ENCODE assay signal across 22 cellular contexts in the genomic region with DNA sequence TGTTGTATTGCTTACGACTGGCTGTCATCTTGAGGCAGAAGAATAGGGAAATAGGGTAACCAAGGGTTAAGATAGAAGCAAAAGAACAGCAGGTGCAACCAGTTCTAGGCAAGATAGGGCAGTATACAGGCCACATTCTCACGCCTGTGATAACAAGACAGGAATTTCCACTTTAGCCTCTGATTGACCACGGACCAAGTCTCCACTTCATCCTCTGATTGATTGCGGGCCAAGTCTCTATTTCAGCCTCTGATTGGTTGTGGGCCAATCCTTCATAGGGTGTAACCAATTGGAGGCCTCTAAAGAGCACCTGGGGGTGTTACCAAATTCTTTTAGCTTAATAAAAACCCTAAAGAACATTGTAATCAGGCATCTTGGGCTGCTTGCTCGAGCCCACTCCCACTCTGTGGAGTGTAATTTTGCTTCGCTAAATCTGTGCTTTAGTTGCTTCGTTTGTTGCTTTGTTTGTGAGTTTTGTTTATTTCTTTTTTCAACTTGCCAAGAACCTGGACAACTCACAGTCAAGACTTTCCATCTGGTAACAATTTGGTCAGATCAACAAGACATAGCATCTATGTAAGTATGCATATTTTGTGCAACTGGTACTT. TPM values are rescaled to one million over a fixed set of nuclear protein-coding genes. Genes with fewer than 3 reads are reported as not detected.
A peak's percentile ranks its signal among the peaks of the same experiment; 100 is the strongest.
DNase-seq lines count a peak whose midpoint lies in the region; ATAC-seq, FAIRE-seq and TF ChIP-seq lines count a peak whose summit lies in the region.
"Had no signal": no experiment of that assay in that cellular context is flagged by ENCODE, and none has a peak within 500 bp of the region (broad histone marks: within the 10 kb centered on the region; RNA-seq: fewer than 3 reads in every experiment).

No MANE protein-coding gene starts in this region.

- no peak overlapping the region for H2AFZ ChIP-seq in smooth muscle cell (ENCODE audit: low read depth)

- no peak overlapping the region for H3K27ac ChIP-seq in smooth muscle cell (ENCODE audit: low read depth)
- H3K27ac ChIP-seq: brain microvascular endothelial cell, gastrocnemius medialis, HL-60, RWPE1, sigmoid colon had no signal

- H3K27me3 ChIP-seq in smooth muscle cell (ENCODE audit: low read depth) = no peaks in the 10 kb centered on the region
- H3K27me3 ChIP-seq: brain microvascular endothelial cell, gastrocnemius medialis, sigmoid colon had no signal

- peaks cover 6% of the 10 kb centered on the region for H3K9me3 Mint-ChIP-seq in stimulated activated memory B cell treated with anti-CD40 and anti-IgM and Interleukin-4, amounts not matched to agents 10 μg/mL and 1 μg/mL and 100 μg/mL, for 72 hours
- H3K9me3 Mint-ChIP-seq: activated CD8-positive, alpha-beta T cell treated with anti-CD3 and anti-CD28 coated beads for 36 hours; activated T-cell treated with anti-CD3 and anti-CD28 coated beads, Interleukin-2, amount 50 U/mL, for 24 hours; T-cell had no signal

- H3F3A ChIP-seq in smooth muscle cell (ENCODE audit: low read depth) = no peaks in the 10 kb centered on the region

- no peaks in the 10 kb centered on the region for H3K27me3 Mint-ChIP-seq in stimulated activated memory B cell treated with anti-CD40 and anti-IgM and Interleukin-4, amounts not matched to agents 10 μg/mL and 1 μg/mL and 100 μg/mL, for 72 hours

- H3K27ac Mint-ChIP-seq in stimulated activated memory B cell treated with anti-CD40 and anti-IgM and Interleukin-4, amounts not matched to agents 10 μg/mL and 1 μg/mL and 100 μg/mL, for 72 hours = peak overlapping the region; percentile 40
- H3K27ac Mint-ChIP-seq: activated CD8-positive, alpha-beta T cell treated with anti-CD3 and anti-CD28 coated beads for 36 hours; activated naive CD8-positive, alpha-beta T cell; activated T-cell treated with anti-CD3 and anti-CD28 coated beads, Interleukin-2, amount 50 U/mL, for 24 hours; T-cell had no signal

- TF ChIP-seq POLR2A in GM12891 (IDR thresholded peaks at IDR 0.05; ENCODE audit: low read depth, low read length) = no peak

- no peaks in the 10 kb centered on the region for H3K36me3 ChIP-seq in smooth muscle cell (ENCODE audit: low read depth)
- H3K36me3 ChIP-seq: brain microvascular endothelial cell, gastrocnemius medialis, HAP-1, sigmoid colon had no signal

- H3K4me3 ChIP-seq in smooth muscle cell = no peak overlapping the region
- H3K4me3 ChIP-seq: gastrocnemius medialis, HAP-1, sigmoid colon had no signal

- no peaks in the 10 kb centered on the region for H3K9me3 ChIP-seq in smooth muscle cell (replicated peaks; ENCODE audit: low read depth)
- H3K9me3 ChIP-seq: gastrocnemius medialis, HAP-1, sigmoid colon had no signal

- FAIRE-seq in GM12891 (lab: Jason Lieb, UNC) = peak; percentile 16
- FAIRE-seq: GM18507 had no signal

- no peaks in the 10 kb centered on the region for H3K79me2 ChIP-seq in smooth muscle cell (ENCODE audit: low read depth)

- H3K4me1 ChIP-seq in smooth muscle cell (ENCODE audit: low read depth) = no peaks in the 10 kb centered on the region
- H3K4me1 ChIP-seq: gastrocnemius medialis, sigmoid colon had no signal

- no peak overlapping the region for H3K9ac ChIP-seq in smooth muscle cell (ENCODE audit: low read depth)

- DNase-seq in GM12891 (ENCODE audit: insufficient read length, low spot score) = no peak
- DNase-seq in OCI-M1 (lab: John Stamatoyannopoulos, UW) = peak; percentile 59
- peak; percentile 35 for DNase-seq in fibroblast of peridontal ligament (ENCODE audit: extremely low read depth)
- no peak for DNase-seq in stimulated activated CD4-positive, alpha-beta T cell treated with anti-CD3 and anti-CD28 coated beads, Interleukin-4, amount 100 ng/mL, for 24 hours
- no peak for DNase-seq in smooth muscle cell (lab: John Stamatoyannopoulos, UW; ENCODE audit: unreplicated experiment)
- no peak for DNase-seq in GM19238 (ENCODE audit: insufficient read length, low spot score)
- DNase-seq: activated CD8-positive, alpha-beta T cell treated with anti-CD3 and anti-CD28 coated beads for 36 hours; activated T-cell treated with anti-CD3 and anti-CD28 coated beads, Interleukin-2, amount 50 U/mL, for 24 hours; brain microvascular endothelial cell; gastrocnemius medialis; left colon; NCI-H1694 treated with DMSO at 0.1 percent for 48 hours; NCI-H226; sigmoid colon; stimulated activated CD4-positive, alpha-beta T cell treated with anti-CD3 and anti-CD28 coated beads, Interleukin-1b, Interleukin-23, amount 100 ng/mL, for 48 hours; T-cell had no signal

- no peaks in the 10 kb centered on the region for H3K36me3 Mint-ChIP-seq in stimulated activated memory B cell treated with anti-CD40 and anti-IgM and Interleukin-4, amounts not matched to agents 10 μg/mL and 1 μg/mL and 100 μg/mL, for 72 hours
- H3K36me3 Mint-ChIP-seq: activated naive CD8-positive, alpha-beta T cell; T-cell had no signal

- H3K4me2 ChIP-seq in smooth muscle cell = no peak overlapping the region

- TF ChIP-seq CTCF in smooth muscle cell (IDR thresholded peaks at IDR 0.05; ENCODE audit: borderline replicate concordance, insufficient read depth, poor library complexity, severe bottlenecking) = no peak

- no peak for ATAC-seq in stimulated activated memory B cell treated with anti-CD40 and anti-IgM and Interleukin-4, amounts not matched to agents 10 μg/mL and 1 μg/mL and 100 μg/mL, for 72 hours
- ATAC-seq: activated CD8-positive, alpha-beta T cell treated with anti-CD3 and anti-CD28 coated beads for 36 hours; gastrocnemius medialis; left colon; T-cell had no signal

- H3K4me3 Mint-ChIP-seq in stimulated activated memory B cell treated with anti-CD40 and anti-IgM and Interleukin-4, amounts not matched to agents 10 μg/mL and 1 μg/mL and 100 μg/mL, for 72 hours = no peak overlapping the region
- H3K4me3 Mint-ChIP-seq: activated CD8-positive, alpha-beta T cell treated with anti-CD3 and anti-CD28 coated beads for 36 hours; activated naive CD8-positive, alpha-beta T cell; activated T-cell treated with anti-CD3 and anti-CD28 coated beads, Interleukin-2, amount 50 U/mL, for 24 hours; T-cell had no signal

- H3K4me1 Mint-ChIP-seq in stimulated activated memory B cell treated with anti-CD40 and anti-IgM and Interleukin-4, amounts not matched to agents 10 μg/mL and 1 μg/mL and 100 μg/mL, for 72 hours = peaks cover 40% of the 10 kb centered on the region
- H3K4me1 Mint-ChIP-seq: T-cell had no signal

- H4K20me1 ChIP-seq in smooth muscle cell (ENCODE audit: low read depth) = no peaks in the 10 kb centered on the region

- WGBS in smooth muscle cell (ENCODE audit: low lambda C conversion rate) = 79% methylated on average over 7 of the region's 7 CpGs

TF ChIP-seq in GM12891, 5 proteins besides CTCF, POLR2A, EP300 and RAD21:
- TF ChIP-seq TAF1 (IDR thresholded peaks at IDR 0.05; ENCODE audit: low read depth, low read length) = no peak
- TF ChIP-seq PAX5 (IDR thresholded peaks at IDR 0.05; ENCODE audit: insufficient read depth, low read length, severe bottlenecking) = no peak
- no peak for TF ChIP-seq SPI1 (IDR thresholded peaks at IDR 0.05; ENCODE audit: low read depth, low read length)
- TF ChIP-seq POU2F2 (IDR thresholded peaks at IDR 0.05; ENCODE audit: low read depth, low read length) = no peak
- TF ChIP-seq POLR2AphosphoS5 (IDR thresholded peaks at IDR 0.05; ENCODE audit: low read depth, low read length) = no peak

RNA-seq across cellular contexts. Expression of a gene that starts 8.7 kb away (rescaled TPM):
- polyA plus RNA-seq in GM12891 (2012; ENCODE audit: low read depth, missing spikeins) = 3.1 TPM
- total RNA-seq in smooth muscle cell = 31.0 and 39.5 TPM in 2 replicates
- polyA plus RNA-seq in smooth muscle cell = 9.1 and 13.2 TPM in 2 replicates
- total RNA-seq: activated CD8-positive, alpha-beta T cell treated with anti-CD3 and anti-CD28 coated beads for 36 hours had no signal

Comparison
In these comparisons a context has a peak if more than half of its experiments do, and no peak if none do; other contexts are left out.
1. DNase-seq: peak in OCI-M1 (single experiment) and fibroblast of peridontal ligament (single experiment); none in GM12891 (single experiment), stimulated activated CD4-positive, alpha-beta T cell treated with anti-CD3 and anti-CD28 coated beads, Interleukin-4, amount 100 ng/mL, for 24 hours (single experiment), smooth muscle cell (single experiment) and GM19238 (single experiment).